ENCODE assay signal across 1 cellular context in the genomic region with DNA sequence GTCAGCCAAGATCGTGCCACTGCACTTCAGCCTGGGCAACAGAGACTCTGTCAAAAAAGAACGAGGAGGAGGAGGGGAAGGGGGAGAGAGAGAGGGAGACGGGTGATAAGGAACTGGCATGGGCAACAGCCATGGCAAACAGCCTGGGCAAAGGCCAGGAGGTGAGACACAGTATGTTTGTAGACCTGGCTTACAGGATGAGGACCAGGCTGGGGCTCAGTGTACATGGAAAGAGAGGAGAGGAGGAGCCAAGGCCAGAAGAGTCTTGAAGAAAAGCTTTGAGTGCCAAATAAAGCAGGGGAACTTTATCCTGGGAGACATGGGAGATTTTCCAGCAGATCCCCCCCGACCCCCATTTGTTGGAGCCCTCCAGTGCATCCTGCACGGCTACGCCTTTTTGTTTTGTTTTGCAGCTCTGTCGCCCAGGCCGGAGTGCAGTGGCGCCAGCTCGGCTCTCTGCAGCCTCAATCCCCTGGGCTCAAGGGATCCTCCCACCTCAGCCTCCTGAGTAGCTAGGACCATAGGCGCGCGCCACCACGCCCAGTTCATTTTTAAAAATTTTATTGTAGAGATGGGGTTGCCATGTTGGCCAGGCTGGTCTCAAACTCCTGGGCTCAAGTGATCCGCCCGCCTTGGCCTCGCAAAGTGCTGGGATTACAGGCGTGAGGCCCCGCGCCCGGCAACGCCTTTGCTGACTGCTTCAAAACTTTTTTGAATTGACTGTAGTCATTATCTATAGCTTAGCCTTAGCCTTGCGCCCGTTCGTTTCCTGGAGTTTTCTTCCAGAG.
TF ChIP-seq lines count a peak whose summit lies in the region.

No MANE protein-coding gene starts in this region.

TF ChIP-seq in HepG2, 621 proteins besides CTCF, POLR2A, EP300 and RAD21 (continues in another document):
- TF ChIP-seq, protein P1, sequence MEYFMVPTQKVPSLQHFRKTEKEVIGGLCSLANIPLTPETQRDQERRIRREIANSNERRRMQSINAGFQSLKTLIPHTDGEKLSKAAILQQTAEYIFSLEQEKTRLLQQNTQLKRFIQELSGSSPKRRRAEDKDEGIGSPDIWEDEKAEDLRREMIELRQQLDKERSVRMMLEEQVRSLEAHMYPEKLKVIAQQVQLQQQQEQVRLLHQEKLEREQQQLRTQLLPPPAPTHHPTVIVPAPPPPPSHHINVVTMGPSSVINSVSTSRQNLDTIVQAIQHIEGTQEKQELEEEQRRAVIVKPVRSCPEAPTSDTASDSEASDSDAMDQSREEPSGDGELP (IDR thresholded peaks at IDR 0.05; ENCODE audit: borderline replicate concordance, low read depth), result no peak
- TF ChIP-seq ZFX (CRISPR knock-in tag; IDR thresholded peaks at IDR 0.05; ENCODE audit: low read depth), result no peak
- no peak for TF ChIP-seq ARNT (IDR thresholded peaks at IDR 0.05)
- peak; percentile 56; the same call in 1 of the 2 replicates for TF ChIP-seq ZBTB38 (CRISPR knock-in tag; IDR thresholded peaks at IDR 0.05)
- TF ChIP-seq FOSL1 (CRISPR knock-in tag; IDR thresholded peaks at IDR 0.05; ENCODE audit: borderline replicate concordance), result no peak
- no peak for TF ChIP-seq ZNF17 (CRISPR knock-in tag; IDR thresholded peaks at IDR 0.05)
- TF ChIP-seq ZNF362 (CRISPR knock-in tag; IDR thresholded peaks at IDR 0.05; ENCODE audit: borderline replicate concordance), result 0 out of 2 replicates have a peak, but pooled peaks have one; percentile 28
- TF ChIP-seq, protein P2, sequence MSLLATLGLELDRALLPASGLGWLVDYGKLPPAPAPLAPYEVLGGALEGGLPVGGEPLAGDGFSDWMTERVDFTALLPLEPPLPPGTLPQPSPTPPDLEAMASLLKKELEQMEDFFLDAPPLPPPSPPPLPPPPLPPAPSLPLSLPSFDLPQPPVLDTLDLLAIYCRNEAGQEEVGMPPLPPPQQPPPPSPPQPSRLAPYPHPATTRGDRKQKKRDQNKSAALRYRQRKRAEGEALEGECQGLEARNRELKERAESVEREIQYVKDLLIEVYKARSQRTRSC (CRISPR knock-in tag; IDR thresholded peaks at IDR 0.05; ENCODE audit: low read depth), result no peak
- TF ChIP-seq EED (CRISPR knock-in tag; IDR thresholded peaks at IDR 0.05), result 0 out of 2 replicates have a peak, but pooled peaks have one; percentile 22
- no peak for TF ChIP-seq MLLT10 (CRISPR knock-in tag; IDR thresholded peaks at IDR 0.05)
- TF ChIP-seq ZFP36 (IDR thresholded peaks at IDR 0.05; ENCODE audit: borderline replicate concordance, low read depth, low read length, partially characterized antibody), result no peak
- 0 out of 2 replicates have a peak, but pooled peaks have one; percentile 77 for TF ChIP-seq ZNF30 (CRISPR knock-in tag; IDR thresholded peaks at IDR 0.05)
- TF ChIP-seq ZNF20 (CRISPR knock-in tag; IDR thresholded peaks at IDR 0.05), result no peak
- TF ChIP-seq ZBTB4 (CRISPR knock-in tag; IDR thresholded peaks at IDR 0.05; ENCODE audit: borderline replicate concordance), result 0 out of 2 replicates have a peak, but pooled peaks have one; percentile 27
- no peak for TF ChIP-seq NR1H2 (CRISPR knock-in tag; IDR thresholded peaks at IDR 0.05; ENCODE audit: borderline replicate concordance, low read depth)
- 0 out of 2 replicates have a peak, but pooled peaks have one; percentile 16 for TF ChIP-seq ZNF235 (CRISPR knock-in tag; IDR thresholded peaks at IDR 0.05; ENCODE audit: borderline replicate concordance)
- TF ChIP-seq ZIK1 (CRISPR knock-in tag; IDR thresholded peaks at IDR 0.05; ENCODE audit: borderline replicate concordance, low read depth), result no peak
- TF ChIP-seq, protein P3, sequence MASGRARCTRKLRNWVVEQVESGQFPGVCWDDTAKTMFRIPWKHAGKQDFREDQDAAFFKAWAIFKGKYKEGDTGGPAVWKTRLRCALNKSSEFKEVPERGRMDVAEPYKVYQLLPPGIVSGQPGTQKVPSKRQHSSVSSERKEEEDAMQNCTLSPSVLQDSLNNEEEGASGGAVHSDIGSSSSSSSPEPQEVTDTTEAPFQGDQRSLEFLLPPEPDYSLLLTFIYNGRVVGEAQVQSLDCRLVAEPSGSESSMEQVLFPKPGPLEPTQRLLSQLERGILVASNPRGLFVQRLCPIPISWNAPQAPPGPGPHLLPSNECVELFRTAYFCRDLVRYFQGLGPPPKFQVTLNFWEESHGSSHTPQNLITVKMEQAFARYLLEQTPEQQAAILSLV (CRISPR knock-in tag; IDR thresholded peaks at IDR 0.05; ENCODE audit: borderline replicate concordance), result peak; percentile 51; the same call in 1 of the 2 replicates
- no peak for TF ChIP-seq HMGXB3 (CRISPR knock-in tag; IDR thresholded peaks at IDR 0.05; ENCODE audit: borderline replicate concordance)
- no peak for TF ChIP-seq ZNF800 (CRISPR knock-in tag; IDR thresholded peaks at IDR 0.05)
- no peak for TF ChIP-seq ZNF598 (CRISPR knock-in tag; IDR thresholded peaks at IDR 0.05; ENCODE audit: borderline replicate concordance)
- TF ChIP-seq TFE3 (CRISPR knock-in tag; IDR thresholded peaks at IDR 0.05), result no peak
- TF ChIP-seq GATAD2A (CRISPR knock-in tag; IDR thresholded peaks at IDR 0.05), result no peak
- TF ChIP-seq, protein P4, sequence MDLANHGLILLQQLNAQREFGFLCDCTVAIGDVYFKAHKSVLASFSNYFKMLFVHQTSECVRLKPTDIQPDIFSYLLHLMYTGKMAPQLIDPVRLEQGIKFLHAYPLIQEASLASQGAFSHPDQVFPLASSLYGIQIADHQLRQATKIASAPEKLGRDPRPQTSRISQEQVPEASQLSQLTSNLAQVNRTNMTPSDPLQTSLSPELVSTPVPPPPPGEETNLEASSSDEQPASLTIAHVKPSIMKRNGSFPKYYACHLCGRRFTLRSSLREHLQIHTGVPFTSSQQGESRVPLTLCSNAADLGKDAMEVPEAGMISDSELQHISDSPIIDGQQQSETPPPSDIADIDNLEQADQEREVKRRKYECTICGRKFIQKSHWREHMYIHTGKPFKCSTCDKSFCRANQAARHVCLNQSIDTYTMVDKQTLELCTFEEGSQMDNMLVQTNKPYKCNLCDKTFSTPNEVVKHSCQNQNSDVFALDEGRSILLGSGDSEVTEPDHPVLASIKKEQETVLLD (CRISPR knock-in tag; IDR thresholded peaks at IDR 0.05; ENCODE audit: low read depth), result no peak
- no peak for TF ChIP-seq GABPB1 (CRISPR knock-in tag; IDR thresholded peaks at IDR 0.05)
- no peak for TF ChIP-seq GATAD1 (CRISPR knock-in tag; IDR thresholded peaks at IDR 0.05)
- TF ChIP-seq ZNF460 (CRISPR knock-in tag; IDR thresholded peaks at IDR 0.05; ENCODE audit: borderline replicate concordance), result peak; percentile 57
- no peak for TF ChIP-seq CBFB (CRISPR knock-in tag; IDR thresholded peaks at IDR 0.05)
- no peak for TF ChIP-seq SRY (CRISPR knock-in tag; IDR thresholded peaks at IDR 0.05)
- no peak for TF ChIP-seq ZNF629 (CRISPR knock-in tag; conservative IDR thresholded peaks at IDR 0.05)
- 0 out of 2 replicates have a peak, but pooled peaks have one; percentile 3 for TF ChIP-seq ZNF746 (CRISPR knock-in tag; IDR thresholded peaks at IDR 0.05)
- TF ChIP-seq TRIM24 (CRISPR knock-in tag; IDR thresholded peaks at IDR 0.05), result no peak
- no peak for TF ChIP-seq PREB (CRISPR knock-in tag; IDR thresholded peaks at IDR 0.05)
- no peak; the same call in 1 of the 2 replicates for TF ChIP-seq ZNF563 (CRISPR knock-in tag; IDR thresholded peaks at IDR 0.05)
- peak; percentile 67; the same call in 1 of the 2 replicates for TF ChIP-seq ZNF713 (CRISPR knock-in tag; IDR thresholded peaks at IDR 0.05)
- no peak for TF ChIP-seq ZBTB8A (CRISPR knock-in tag; IDR thresholded peaks at IDR 0.05; ENCODE audit: borderline replicate concordance, low read depth)
